ENCODE assay signal across 10 cellular contexts in genomic region chr2:102418421-102418961, GRCh38. TPM values are rescaled to one million over a fixed set of nuclear protein-coding genes. Genes with fewer than 3 reads are reported as not detected.
A peak's percentile ranks its signal among the peaks of the same experiment; 100 is the strongest.
DNase-seq lines count a peak whose midpoint lies in the region; ATAC-seq and TF ChIP-seq lines count a peak whose summit lies in the region.
"Had no signal": no experiment of that assay in that cellular context is flagged by ENCODE, and none has a peak within 500 bp of the region (broad histone marks: within the 10 kb centered on the region; RNA-seq: fewer than 3 reads in every experiment).

No MANE protein-coding gene starts in this region.

- no peak overlapping the region for H2AFZ ChIP-seq in PC-3 (ENCODE audit: low read length)

- no peak overlapping the region for H3K9ac ChIP-seq in PC-3 (ENCODE audit: low read length)
- H3K9ac ChIP-seq: KMS-11 had no signal

- peaks cover 22% of the 10 kb centered on the region for H3K36me3 Mint-ChIP-seq in natural killer cell
- H3K36me3 Mint-ChIP-seq in Calu3 (ENCODE audit: insufficient read depth, unreplicated experiment) = no peaks in the 10 kb centered on the region

- H4K20me1 ChIP-seq in PC-3 (ENCODE audit: low read length) = no peaks in the 10 kb centered on the region

- peak overlapping the region in 1 of 2 donors; percentile 93 for H3K27ac Mint-ChIP-seq in natural killer cell
- H3K27ac Mint-ChIP-seq in Calu3 (ENCODE audit: unreplicated experiment) = no peak overlapping the region

- H3K4me1 Mint-ChIP-seq in natural killer cell (peaks cover 82 to 88% of the 10 kb centered on the region in 2 donors), Calu3 (ENCODE audit: low read depth, unreplicated experiment) (no peaks in the 10 kb centered on the region)

- CTCF ChIA-PET in PC-3 (lab: Charles Lee) (no interaction called here), Calu3 (lab: Charles Lee) (interaction anchor here (0.8 kb wide), 1 partner anchor 12 kb away, joined by 3 read pairs; no protein-coding TSS in a partner anchor)

- H3K4me3 Mint-ChIP-seq in natural killer cell (peak overlapping the region; percentile 97), Calu3 (ENCODE audit: low read depth, unreplicated experiment) (no peak overlapping the region)

- intact Hi-C loops in PC-3 (cut with micrococcal nuclease) = no loop called here
- intact Hi-C loops in natural killer cell (cut with micrococcal nuclease) = loop anchor here (1.0 to 5.0 kb wide), 5 partner anchors 9 to 431 kb away; no protein-coding TSS in a partner anchor
- intact Hi-C loops in Calu3 (cut with micrococcal nuclease; ENCODE audit: unreplicated experiment) = no loop called here

- H3K4me1 ChIP-seq in PC-3 (ENCODE audit: insufficient read depth, low read length) = no peaks in the 10 kb centered on the region
- H3K4me1 ChIP-seq: adrenal gland had no signal

- no peak overlapping the region for H3K4me2 ChIP-seq in PC-3 (ENCODE audit: low read length)
- H3K4me2 ChIP-seq: KMS-11 had no signal

- no peaks in the 10 kb centered on the region for H3K9me2 ChIP-seq in PC-3 (replicated peaks; ENCODE audit: low read length)

- H3K27me3 ChIP-seq in PC-3 (ENCODE audit: low read length) = peaks cover 39% of the 10 kb centered on the region
- H3K27me3 ChIP-seq: adrenal gland had no signal

- H3K27ac ChIP-seq in PC-3 (ENCODE audit: low read length) = no peak overlapping the region
- H3K27ac ChIP-seq: adrenal gland, KMS-11 had no signal

- POLR2A ChIA-PET in PC-3 (lab: Charles Lee; ENCODE audit: unreplicated experiment) = no interaction called here

- ATAC-seq in GM19043 (IDR thresholded peaks at IDR 0.05; ENCODE audit: low read depth, unreplicated experiment) (peak; percentile 91), HG02943 (IDR thresholded peaks at IDR 0.05; ENCODE audit: low read depth, unreplicated experiment) (peak; percentile 69), PC-3 (no peak), natural killer cell (peak; percentile 60 to 83 (median 77))

- H3K4me3 ChIP-seq in PC-3 (ENCODE audit: low read length) = no peak overlapping the region
- H3K4me3 ChIP-seq: adrenal gland had no signal

- TF ChIP-seq CTCF in PC-3 (conservative IDR thresholded peaks at IDR 0.05; ENCODE audit: low read depth, low read length) (no peak), natural killer cell (IDR thresholded peaks at IDR 0.05) (no peak), Calu3 (IDR thresholded peaks at IDR 0.05; ENCODE audit: unreplicated experiment) (no peak)

- H3K27me3 Mint-ChIP-seq in natural killer cell (ENCODE audit: low read depth in 2 of 2) (no peaks in the 10 kb centered on the region), Calu3 (ENCODE audit: unreplicated experiment) (peaks cover 46% of the 10 kb centered on the region)

- DNase-seq in PC-3 (peak; percentile 36), natural killer cell (no peak), kidney glomerular epithelial cell (lab: John Stamatoyannopoulos, UW) (no peak), Calu3 (no peak), dermis blood vessel endothelial cell (no peak), H4 (ENCODE audit: low spot score) (no peak)
- DNase-seq: adrenal gland had no signal

- no peaks in the 10 kb centered on the region for H3K79me2 ChIP-seq in PC-3 (ENCODE audit: low read length)

- no peaks in the 10 kb centered on the region for H3K9me3 Mint-ChIP-seq in natural killer cell
- H3K9me3 Mint-ChIP-seq in Calu3 (ENCODE audit: low read depth, unreplicated experiment) = no peaks in the 10 kb centered on the region

- BruUV-seq in PC-3 (replicated peaks; lab: Mats Ljungman, UMichigan) (no TSS peak), Calu3 (replicated peaks; lab: Mats Ljungman, UMichigan) (no TSS peak)

- H3K36me3 ChIP-seq in PC-3 (ENCODE audit: low read depth, low read length) = no peaks in the 10 kb centered on the region
- H3K36me3 ChIP-seq: adrenal gland had no signal

- no peaks in the 10 kb centered on the region for H3F3A ChIP-seq in PC-3 (ENCODE audit: low read length, unreplicated experiment)

- H3K9me3 ChIP-seq in PC-3 (ENCODE audit: low read length) = no peaks in the 10 kb centered on the region
- H3K9me3 ChIP-seq: adrenal gland had no signal

RNA-seq across cellular contexts. Expression of gene IL18RAP, which starts 4.5 kb away (rescaled TPM):
- not detected in 2 replicates for total RNA-seq in PC-3 (2014; rRNA removed)
- 100 to 1,000 TPM; 136 to 309 (median 203) TPM for total RNA-seq in natural killer cell
- total RNA-seq in Calu3 (2022) = not detected in 2 replicates
- total RNA-seq in dermis blood vessel endothelial cell = not detected in 2 replicates
- 0.06 TPM in 1 of 2 replicates, not detected in the other for total RNA-seq in H4 (2014; rRNA removed; shearing (Covaris generic))

RNA-seq across cellular contexts. Expression of gene SLC9A4, which starts 54.5 kb away (rescaled TPM):
- total RNA-seq in PC-3 (2014; rRNA removed) (0.04 TPM in 1 of 2 replicates, not detected in the other), natural killer cell (under 1 TPM in 2 of 3 donors, not detected in 1; 0.19 to 0.38 TPM), Calu3 (2022) (0.12 and 0.22 TPM in 2 replicates), dermis blood vessel endothelial cell (not detected in 2 replicates)
- not detected in 2 replicates for total RNA-seq in H4 (2014; rRNA removed; shearing (Covaris generic))
- total RNA-seq: adrenal gland had no signal

Comparison
In these comparisons a context has a peak if more than half of its experiments do, and no peak if none do; other contexts are left out.
1. RNA of gene IL18RAP, which starts 4.5 kb away (total RNA-seq): 136 to 309 TPM in natural killer cell; not detected in Calu3, 0.06 TPM in H4, not detected in PC-3 and not detected in dermis blood vessel endothelial cell; every median in the first group is over 100 times any median in the second.